ENCODE assay signal across 1 cellular context in the genomic region with DNA sequence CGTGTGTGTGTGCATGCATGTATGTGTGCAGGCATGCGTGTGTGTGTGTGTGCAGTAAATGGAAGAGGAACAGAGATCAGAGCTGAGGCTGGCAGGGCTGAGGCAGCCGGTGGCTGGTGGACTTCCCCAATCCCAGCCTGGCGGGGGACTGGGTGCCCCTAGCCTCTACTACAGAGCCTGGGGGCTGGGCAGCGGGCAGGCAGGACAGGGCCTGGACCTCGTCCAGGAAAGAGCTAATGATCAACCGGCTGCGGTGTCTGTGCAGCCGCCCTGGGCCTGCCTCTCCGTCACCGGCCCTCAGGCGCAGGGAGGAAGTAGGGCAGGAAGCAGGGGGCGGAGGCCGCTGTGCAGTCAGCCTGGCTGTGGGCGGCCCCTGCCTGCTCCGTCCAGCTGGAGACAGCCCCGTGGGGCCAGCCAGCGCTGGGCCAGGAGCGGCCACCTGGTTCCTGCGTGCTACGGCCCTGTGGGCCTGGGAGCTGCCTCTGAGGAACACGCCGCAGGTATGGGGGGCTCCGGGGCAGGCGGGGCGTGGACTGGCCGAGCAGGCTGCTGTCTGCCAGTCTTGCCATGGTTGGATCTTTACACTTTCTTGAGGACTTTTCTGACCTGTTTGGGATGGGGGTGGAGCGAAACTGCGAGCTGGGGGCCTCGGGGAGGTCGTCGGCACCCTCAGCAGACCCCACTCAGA.
TF ChIP-seq lines count a peak whose summit lies in the region.

Gene SH3TC1 (plus strand): TSS at position 385 of the 688 bp plus-strand sequence. CDS start 5,905 bp downstream, outside the sequence.

TF ChIP-seq in HepG2, 621 proteins besides CTCF, POLR2A, EP300 and RAD21 (continued from another document and continues in another):
- TF ChIP-seq GLMP (CRISPR knock-in tag; IDR thresholded peaks at IDR 0.05; ENCODE audit: borderline replicate concordance) = no peak
- TF ChIP-seq ZMYM3 (CRISPR knock-in tag; IDR thresholded peaks at IDR 0.05) = peak; percentile 78
- TF ChIP-seq ZNF124 (CRISPR knock-in tag; IDR thresholded peaks at IDR 0.05) = peak; percentile 80
- peak; percentile 60 for TF ChIP-seq BRD4 (CRISPR knock-in tag; IDR thresholded peaks at IDR 0.05)
- TF ChIP-seq CBFB (CRISPR knock-in tag; IDR thresholded peaks at IDR 0.05) = peak; percentile 72; the same call in 1 of the 2 replicates
- no peak for TF ChIP-seq GABPA (IDR thresholded peaks at IDR 0.05; ENCODE audit: low read depth, low read length)
- peak; percentile 81 for TF ChIP-seq GABPA (CRISPR knock-in tag; IDR thresholded peaks at IDR 0.05; ENCODE audit: low read depth)
- TF ChIP-seq ATF6 (CRISPR knock-in tag; conservative IDR thresholded peaks at IDR 0.05) = no peak; the same call in 1 of the 2 replicates
- TF ChIP-seq ZNF7 (CRISPR knock-in tag; IDR thresholded peaks at IDR 0.05) = peak; percentile 27; the same call in 1 of the 2 replicates
- no peak for TF ChIP-seq GPN1 (CRISPR knock-in tag; IDR thresholded peaks at IDR 0.05; ENCODE audit: borderline replicate concordance)
- peak; percentile 59; the same call in 1 of the 2 replicates for TF ChIP-seq SSRP1 (CRISPR knock-in tag; IDR thresholded peaks at IDR 0.05)
- peak; percentile 28 for TF ChIP-seq ZNF564 (CRISPR knock-in tag; IDR thresholded peaks at IDR 0.05)
- TF ChIP-seq ZBTB7A (CRISPR knock-in tag; IDR thresholded peaks at IDR 0.05) = peak; percentile 70
- TF ChIP-seq ZEB1 (IDR thresholded peaks at IDR 0.05; ENCODE audit: insufficient replicate concordance, low read depth) = peak; percentile 37
- TF ChIP-seq KAT7 (CRISPR knock-in tag; IDR thresholded peaks at IDR 0.05; ENCODE audit: borderline replicate concordance) = 0 out of 2 replicates have a peak, but pooled peaks have one; percentile 74
- TF ChIP-seq NFKB2 (CRISPR knock-in tag; IDR thresholded peaks at IDR 0.05; ENCODE audit: borderline replicate concordance) = peak; percentile 26; the same call in 1 of the 2 replicates
- TF ChIP-seq SMARCE1 (IDR thresholded peaks at IDR 0.05; ENCODE audit: borderline replicate concordance) = no peak
- no peak for TF ChIP-seq ZNF577 (CRISPR knock-in tag; IDR thresholded peaks at IDR 0.05; ENCODE audit: borderline replicate concordance, low read depth)
- TF ChIP-seq ZNF766 (CRISPR knock-in tag; IDR thresholded peaks at IDR 0.05; ENCODE audit: borderline replicate concordance) = no peak
- TF ChIP-seq ZC3H4 (CRISPR knock-in tag; IDR thresholded peaks at IDR 0.05; ENCODE audit: borderline replicate concordance) = no peak
- peak; percentile 71; the same call in 1 of the 3 replicates for TF ChIP-seq MXI1 (IDR thresholded peaks at IDR 0.05; ENCODE audit: borderline replicate concordance, low read depth, low read length)
- no peak for TF ChIP-seq BCL3 (CRISPR knock-in tag; IDR thresholded peaks at IDR 0.05)
- TF ChIP-seq JARID2 (CRISPR knock-in tag; IDR thresholded peaks at IDR 0.05; ENCODE audit: insufficient replicate concordance) = peak; percentile 61
- no peak for TF ChIP-seq FOXP1 (IDR thresholded peaks at IDR 0.05)
- TF ChIP-seq FOXP1 (CRISPR knock-in tag; IDR thresholded peaks at IDR 0.05) = peak; percentile 50
- TF ChIP-seq, protein P1, sequence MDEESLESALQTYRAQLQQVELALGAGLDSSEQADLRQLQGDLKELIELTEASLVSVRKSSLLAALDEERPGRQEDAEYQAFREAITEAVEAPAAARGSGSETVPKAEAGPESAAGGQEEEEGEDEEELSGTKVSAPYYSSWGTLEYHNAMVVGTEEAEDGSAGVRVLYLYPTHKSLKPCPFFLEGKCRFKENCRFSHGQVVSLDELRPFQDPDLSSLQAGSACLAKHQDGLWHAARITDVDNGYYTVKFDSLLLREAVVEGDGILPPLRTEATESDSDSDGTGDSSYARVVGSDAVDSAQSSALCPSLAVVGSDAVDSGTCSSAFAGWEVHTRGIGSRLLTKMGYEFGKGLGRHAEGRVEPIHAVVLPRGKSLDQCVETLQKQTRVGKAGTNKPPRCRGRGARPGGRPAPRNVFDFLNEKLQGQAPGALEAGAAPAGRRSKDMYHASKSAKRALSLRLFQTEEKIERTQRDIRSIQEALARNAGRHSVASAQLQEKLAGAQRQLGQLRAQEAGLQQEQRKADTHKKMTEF (CRISPR knock-in tag; IDR thresholded peaks at IDR 0.05) = peak; percentile 91
- no peak for TF ChIP-seq ZNF557 (CRISPR knock-in tag; IDR thresholded peaks at IDR 0.05)
- TF ChIP-seq ZNF260 (CRISPR knock-in tag; IDR thresholded peaks at IDR 0.05; ENCODE audit: borderline replicate concordance, low read depth) = no peak
- peak; percentile 61 for TF ChIP-seq RCOR2 (CRISPR knock-in tag; IDR thresholded peaks at IDR 0.05)
- TF ChIP-seq ZNF574 (CRISPR knock-in tag; IDR thresholded peaks at IDR 0.05) = peak; percentile 80
- peak; percentile 97 for TF ChIP-seq SAP130 (CRISPR knock-in tag; IDR thresholded peaks at IDR 0.05; ENCODE audit: low read depth)
- TF ChIP-seq, protein P2, sequence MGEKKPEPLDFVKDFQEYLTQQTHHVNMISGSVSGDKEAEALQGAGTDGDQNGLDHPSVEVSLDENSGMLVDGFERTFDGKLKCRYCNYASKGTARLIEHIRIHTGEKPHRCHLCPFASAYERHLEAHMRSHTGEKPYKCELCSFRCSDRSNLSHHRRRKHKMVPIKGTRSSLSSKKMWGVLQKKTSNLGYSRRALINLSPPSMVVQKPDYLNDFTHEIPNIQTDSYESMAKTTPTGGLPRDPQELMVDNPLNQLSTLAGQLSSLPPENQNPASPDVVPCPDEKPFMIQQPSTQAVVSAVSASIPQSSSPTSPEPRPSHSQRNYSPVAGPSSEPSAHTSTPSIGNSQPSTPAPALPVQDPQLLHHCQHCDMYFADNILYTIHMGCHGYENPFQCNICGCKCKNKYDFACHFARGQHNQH (CRISPR knock-in tag; IDR thresholded peaks at IDR 0.05) = peak; percentile 93
- TF ChIP-seq, protein P3, sequence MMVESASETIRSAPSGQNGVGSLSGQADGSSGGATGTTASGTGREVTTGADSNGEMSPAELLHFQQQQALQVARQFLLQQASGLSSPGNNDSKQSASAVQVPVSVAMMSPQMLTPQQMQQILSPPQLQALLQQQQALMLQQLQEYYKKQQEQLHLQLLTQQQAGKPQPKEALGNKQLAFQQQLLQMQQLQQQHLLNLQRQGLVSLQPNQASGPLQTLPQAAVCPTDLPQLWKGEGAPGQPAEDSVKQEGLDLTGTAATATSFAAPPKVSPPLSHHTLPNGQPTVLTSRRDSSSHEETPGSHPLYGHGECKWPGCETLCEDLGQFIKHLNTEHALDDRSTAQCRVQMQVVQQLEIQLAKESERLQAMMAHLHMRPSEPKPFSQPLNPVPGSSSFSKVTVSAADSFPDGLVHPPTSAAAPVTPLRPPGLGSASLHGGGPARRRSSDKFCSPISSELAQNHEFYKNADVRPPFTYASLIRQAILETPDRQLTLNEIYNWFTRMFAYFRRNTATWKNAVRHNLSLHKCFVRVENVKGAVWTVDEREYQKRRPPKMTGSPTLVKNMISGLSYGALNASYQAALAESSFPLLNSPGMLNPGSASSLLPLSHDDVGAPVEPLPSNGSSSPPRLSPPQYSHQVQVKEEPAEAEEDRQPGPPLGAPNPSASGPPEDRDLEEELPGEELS (CRISPR knock-in tag; IDR thresholded peaks at IDR 0.05) = peak; percentile 52; the same call in 1 of the 2 replicates
- no peak for TF ChIP-seq TOPORS (CRISPR knock-in tag; IDR thresholded peaks at IDR 0.05)
- TF ChIP-seq RERE (CRISPR knock-in tag; IDR thresholded peaks at IDR 0.05; ENCODE audit: low read depth) = no peak; the same call in 1 of the 2 replicates
- TF ChIP-seq ZBTB21 (CRISPR knock-in tag; IDR thresholded peaks at IDR 0.05) = peak; percentile 50; the same call in 1 of the 2 replicates
- no peak; the same call in 1 of the 2 replicates for TF ChIP-seq REL (CRISPR knock-in tag; conservative IDR thresholded peaks at IDR 0.05)
- TF ChIP-seq MAF1 (CRISPR knock-in tag; IDR thresholded peaks at IDR 0.05; ENCODE audit: borderline replicate concordance) = 0 out of 2 replicates have a peak, but pooled peaks have one; percentile 50
- no peak for TF ChIP-seq ZNF510 (CRISPR knock-in tag; IDR thresholded peaks at IDR 0.05; ENCODE audit: low read depth)
- peak; percentile 69 for TF ChIP-seq FOSL2 (CRISPR knock-in tag; IDR thresholded peaks at IDR 0.05)
- no peak for TF ChIP-seq KDM1A (CRISPR knock-in tag; IDR thresholded peaks at IDR 0.05)
- TF ChIP-seq MYC (CRISPR knock-in tag; IDR thresholded peaks at IDR 0.05; ENCODE audit: borderline replicate concordance) = peak; percentile 73; the same call in 1 of the 2 replicates
